Comparison of ENCODE assay signal across 1 cellular context in genomic region chr10:115039781-115040180, GRCh38. TPM values are rescaled to one million over a fixed set of nuclear protein-coding genes. Genes with fewer than 3 reads are reported as not detected.
"Had no signal": no experiment of that assay in that cellular context is flagged by ENCODE, and none has a peak within 500 bp of the region (broad histone marks: within the 10 kb centered on the region; RNA-seq: fewer than 3 reads in every experiment).

No MANE protein-coding gene starts in this region.

RNA-seq across cellular contexts. Expression of gene ATRNL1, which starts 53.4 kb away (rescaled TPM):
- total RNA-seq: MCF 10A had no signal
